7 cellular contexts compared by ENCODE assay signal in genomic region chr2:205925373-205926337, GRCh38.
DNase-seq lines count a peak whose midpoint lies in the region; ATAC-seq, FAIRE-seq and TF ChIP-seq lines count a peak whose summit lies in the region.

No MANE protein-coding gene starts in this region.

- 9 to 11% (median 9%) methylated on average over 31 to 33 of the region's 33 CpGs for WGBS in spleen, 5 donors

- no peak overlapping the region for H3K27ac ChIP-seq in brain microvascular endothelial cell
- H3K27ac ChIP-seq in spleen: peak overlapping the region in 1 of 8 donors; percentile 17

- TF ChIP-seq POLR2A in GM12892 (IDR thresholded peaks at IDR 0.05; ENCODE audit: low read depth, low read length) (no peak), NB4 (IDR thresholded peaks at IDR 0.05; ENCODE audit: extremely low read depth, insufficient read length) (no peak), spleen (IDR thresholded peaks at IDR 0.05) (no peak)

- peak; percentile 86 for ATAC-seq in HG02571 (IDR thresholded peaks at IDR 0.05; ENCODE audit: unreplicated experiment)

- intact Hi-C loops in spleen (cut with DNase I; ENCODE audit: low total_unique reads): loop anchor here (10.0 kb wide), 1 partner anchor 151 kb away; no protein-coding TSS in a partner anchor

- in situ Hi-C loops in brain microvascular endothelial cell (cut with HindIII; ENCODE audit: low pct_ligation_motif_present, low sequenced_read_pairs): no loop called here

- H3K36me3 ChIP-seq in brain microvascular endothelial cell (replicated peaks) (no peaks in the 10 kb centered on the region), spleen (no peaks in the 10 kb centered on the region)

- peak; percentile 88 for TF ChIP-seq CTCF in NB4 (IDR thresholded peaks at IDR 0.05; ENCODE audit: low read depth, low read length)
- TF ChIP-seq CTCF in brain microvascular endothelial cell (IDR thresholded peaks at IDR 0.05; ENCODE audit: low read depth, low read length, missing control alignments): peak; percentile 96
- TF ChIP-seq CTCF in spleen (IDR thresholded peaks at IDR 0.05 in 8 of 11, conservative IDR thresholded peaks at IDR 0.05 in 3 of 11): peak; percentile 46 to 93 (median 87)

- H3K9me3 ChIP-seq in spleen: no peaks in the 10 kb centered on the region

- DNase-seq in GM12892 (ENCODE audit: insufficient read length) (peak; percentile 56), NB4 (ENCODE audit: low read depth) (peak; percentile 78), UCSD-AML1 (lab: John Stamatoyannopoulos, UW; ENCODE audit: unreplicated experiment) (peak; percentile 72), brain microvascular endothelial cell (peak; percentile 52), iPS-NIHi7 (ENCODE audit: extremely low spot score) (peak; percentile 94), spleen (peak; percentile 94)

- H3K4me3 ChIP-seq in NB4 (ENCODE audit: low read depth, low read length) (no peak overlapping the region), brain microvascular endothelial cell (ENCODE audit: low read depth, low read length) (peak overlapping the region; percentile 39), spleen (peak overlapping the region in 4 of 8 donors; percentile 9 to 52 (median 18))

- FAIRE-seq in GM12892 (lab: Jason Lieb, UNC): peak; percentile 81

- H3K27me3 ChIP-seq in brain microvascular endothelial cell (replicated peaks) (peaks cover 8% of the 10 kb centered on the region), spleen (replicated peaks in 1 of 7) (peaks cover 0 to 49% (median 5%) of the 10 kb centered on the region in 7 donors)

- peaks cover 0 to 30% (median 17%) of the 10 kb centered on the region in 6 donors for H3K4me1 ChIP-seq in spleen
